In genomic region chr16:27154573-27155521, GRCh38 we compare ENCODE assay signal across 8 cellular contexts. TPM values are rescaled to one million over a fixed set of nuclear protein-coding genes. Genes with fewer than 3 reads are reported as not detected.
DNase-seq lines count a peak whose midpoint lies in the region; ATAC-seq and TF ChIP-seq lines count a peak whose summit lies in the region.

No MANE protein-coding gene starts in this region.

- peaks cover 7% of the 10 kb centered on the region for H3K4me1 Mint-ChIP-seq in WTC11

- H4K20me1 ChIP-seq in Karpas-422 (ENCODE audit: insufficient read depth, low read depth, low read length), result no peaks in the 10 kb centered on the region

- H3K36me3 ChIP-seq in Karpas-422 (ENCODE audit: insufficient read depth, low read length), result no peaks in the 10 kb centered on the region

- no peaks in the 10 kb centered on the region for H3K9me3 ChIP-seq in Karpas-422 (ENCODE audit: low read length)

- no peaks in the 10 kb centered on the region for H3K9me2 ChIP-seq in Karpas-422 (replicated peaks; ENCODE audit: insufficient read depth, low read length)

- H2AFZ ChIP-seq in Karpas-422 (ENCODE audit: low read length), result no peak overlapping the region

- H3K9me3 Mint-ChIP-seq in WTC11, result peaks cover 3% of the 10 kb centered on the region; the same call in 1 of the 2 replicates

- H3K4me3 ChIP-seq in Karpas-422 (ENCODE audit: low read length) (no peak overlapping the region), cardiac fibroblast (replicated peaks in 1 of 2; ENCODE audit: low read depth in 2 of 2, low read length in 2 of 2) (no peak overlapping the region)

- CTCF ChIA-PET in WTC11 (lab: Charles Lee), result interaction anchor here (0.9 to 2.5 kb wide), 8 partner anchors 25 to 220 kb away, joined by 3 to 14 read pairs (median 4); no protein-coding TSS in a partner anchor

- DNase-seq in GM03348 (ENCODE audit: low spot score) (peak; percentile 85), Karpas-422 (peak; percentile 78), WTC11 (ENCODE audit: low spot score) (peak; percentile 86), cardiac fibroblast (ENCODE audit: low read depth in 2 of 2) (peak; percentile 41 to 49), kidney glomerular epithelial cell (lab: John Stamatoyannopoulos, UW) (peak; percentile 15)
- peak; percentile 80 for DNase-seq in stimulated activated CD4-positive, alpha-beta T cell treated with anti-CD3 and anti-CD28 coated beads, Interleukin-4, amount 100 ng/mL, for 1 hour

- no peaks in the 10 kb centered on the region; the same call in 1 of the 2 replicates for H3K27me3 Mint-ChIP-seq in WTC11 (ENCODE audit: low read depth)

- POLR2A ChIA-PET in WTC11 (lab: Charles Lee), result no interaction called here

- H3K27ac ChIP-seq in Karpas-422 (ENCODE audit: low read length), result no peak overlapping the region

- peak overlapping the region; percentile 54 for H3K4me3 Mint-ChIP-seq in WTC11

- H3K79me2 ChIP-seq in Karpas-422 (ENCODE audit: low read length), result no peaks in the 10 kb centered on the region

- no peaks in the 10 kb centered on the region for H3K27me3 ChIP-seq in Karpas-422 (ENCODE audit: low read length)

- H3K27ac Mint-ChIP-seq in WTC11, result no peak overlapping the region

- ATAC-seq in WTC11, result peak; percentile 89
- no peak for ATAC-seq in HG03460 (IDR thresholded peaks at IDR 0.05; ENCODE audit: unreplicated experiment)
- ATAC-seq in GM18858 (IDR thresholded peaks at IDR 0.05; ENCODE audit: unreplicated experiment), result no peak

- no peaks in the 10 kb centered on the region for H3K36me3 Mint-ChIP-seq in WTC11

- no peak overlapping the region for H3K4me2 ChIP-seq in Karpas-422 (ENCODE audit: low read depth, low read length, poor library complexity, severe bottlenecking)

- H3K4me1 ChIP-seq in Karpas-422 (ENCODE audit: low read length), result no peaks in the 10 kb centered on the region

- TF ChIP-seq CTCF in WTC11 (IDR thresholded peaks at IDR 0.05) (peak; percentile 99), cardiac fibroblast (IDR thresholded peaks at IDR 0.05; ENCODE audit: low read depth, low read length) (peak; percentile 98)

- no peak overlapping the region for H3K9ac ChIP-seq in Karpas-422 (ENCODE audit: low read length)

TF ChIP-seq in WTC11, 78 proteins besides CTCF, POLR2A, EP300 and RAD21:
- TF ChIP-seq NFATC4 (CRISPR knock-in tag; IDR thresholded peaks at IDR 0.05) (no peak), CREB1 (CRISPR knock-in tag; IDR thresholded peaks at IDR 0.05) (no peak), ZMAT4 (CRISPR knock-in tag; IDR thresholded peaks at IDR 0.05) (no peak), ZNF317 (CRISPR knock-in tag; IDR thresholded peaks at IDR 0.05; ENCODE audit: borderline replicate concordance, low read depth) (no peak), GABPB1 (CRISPR knock-in tag; IDR thresholded peaks at IDR 0.05) (no peak), GTF2I (CRISPR knock-in tag; conservative IDR thresholded peaks at IDR 0.05) (0 out of 2 replicates have a peak, but pooled peaks have one; percentile 23), ZNF263 (CRISPR knock-in tag; IDR thresholded peaks at IDR 0.05; ENCODE audit: low read depth) (no peak), TCF7 (CRISPR knock-in tag; IDR thresholded peaks at IDR 0.05; ENCODE audit: low read depth) (no peak), ERG (CRISPR knock-in tag; IDR thresholded peaks at IDR 0.05) (no peak), ZNF396 (CRISPR knock-in tag; IDR thresholded peaks at IDR 0.05; ENCODE audit: borderline replicate concordance) (no peak), TEAD1 (CRISPR knock-in tag; IDR thresholded peaks at IDR 0.05) (0 out of 2 replicates have a peak, but pooled peaks have one; percentile 45), IRF2 (CRISPR knock-in tag; IDR thresholded peaks at IDR 0.05; ENCODE audit: borderline replicate concordance, low read depth) (no peak), ZNF425 (CRISPR knock-in tag; conservative IDR thresholded peaks at IDR 0.05) (no peak), NR3C1 (CRISPR knock-in tag; conservative IDR thresholded peaks at IDR 0.05; ENCODE audit: low read depth) (no peak), ZNF671 (CRISPR knock-in tag; IDR thresholded peaks at IDR 0.05) (no peak), TEAD4 (CRISPR knock-in tag; IDR thresholded peaks at IDR 0.05) (no peak), OVOL2 (CRISPR knock-in tag; IDR thresholded peaks at IDR 0.05; ENCODE audit: borderline replicate concordance) (no peak), MAX (CRISPR knock-in tag; IDR thresholded peaks at IDR 0.05) (peak; percentile 54; the same call in 1 of the 2 replicates), ZBTB21 (CRISPR knock-in tag; IDR thresholded peaks at IDR 0.05; ENCODE audit: borderline replicate concordance) (no peak), HMGXB4 (CRISPR knock-in tag; IDR thresholded peaks at IDR 0.05) (0 out of 2 replicates have a peak, but pooled peaks have one; percentile 23), ZNF121 (CRISPR knock-in tag; IDR thresholded peaks at IDR 0.05) (peak; percentile 96), NR1H2 (CRISPR knock-in tag; IDR thresholded peaks at IDR 0.05) (no peak), GRHL2 (CRISPR knock-in tag; IDR thresholded peaks at IDR 0.05; ENCODE audit: insufficient replicate concordance, severe bottlenecking) (no peak), FOXK1 (CRISPR knock-in tag; IDR thresholded peaks at IDR 0.05) (no peak), ETV6 (CRISPR knock-in tag; IDR thresholded peaks at IDR 0.05) (0 out of 2 replicates have a peak, but pooled peaks have one; percentile 22), USF1 (CRISPR knock-in tag; IDR thresholded peaks at IDR 0.05) (peak; percentile 60)

RNA-seq across cellular contexts. Expression of gene KDM8, which starts 48.5 kb away (rescaled TPM):
- total RNA-seq in Karpas-422 (2014; rRNA removed; shearing (Covaris generic); ENCODE audit: low replicate concordance), result 1.9 and 3.1 TPM in 2 replicates
- 10.9 to 16.5 TPM (median 11.7 TPM) in 3 replicates for total RNA-seq in WTC11 (2021)

Comparison
In these comparisons a context has a peak if more than half of its experiments do, and no peak if none do; other contexts are left out.
1. DNase-seq: peak in every context shown above with its lines; median percentile 86 in WTC11; 85 in GM03348; 80 in stimulated activated CD4-positive, alpha-beta T cell treated with anti-CD3 and anti-CD28 coated beads, Interleukin-4, amount 100 ng/mL, for 1 hour; 78 in Karpas-422; 45 in cardiac fibroblast; 15 in kidney glomerular epithelial cell.